In the genomic region with DNA sequence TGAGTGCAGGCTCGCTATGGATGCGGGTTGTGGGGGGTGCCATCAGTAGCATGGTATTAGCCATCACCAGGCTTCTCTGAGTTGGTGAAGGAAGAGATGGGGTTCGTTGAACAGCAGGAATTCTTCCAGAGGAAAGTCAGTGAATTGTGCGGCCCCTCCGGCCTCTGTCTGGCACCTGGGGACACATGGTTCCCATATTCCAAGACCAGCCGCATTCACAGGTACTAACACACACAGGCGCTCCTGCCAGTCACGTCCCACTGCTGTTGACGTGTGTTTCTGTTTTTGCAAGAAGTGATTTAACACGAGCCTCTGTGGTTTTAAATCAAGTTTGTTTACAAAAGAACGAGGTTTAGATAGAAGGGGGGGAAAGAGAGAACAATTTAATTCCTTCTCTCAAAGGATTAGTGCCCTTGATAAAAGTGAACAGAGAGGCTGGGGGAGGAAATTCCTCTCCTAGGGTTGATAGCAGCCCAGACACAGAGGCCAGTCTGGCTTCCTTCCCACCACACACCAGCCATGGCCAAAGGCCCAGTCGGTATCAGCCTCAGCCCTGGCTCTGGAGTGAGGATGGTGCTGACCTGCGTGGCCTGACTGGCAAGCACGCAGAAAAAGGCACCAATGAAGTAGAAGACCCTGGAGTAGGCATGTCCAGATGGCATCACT, we compare ENCODE assay signal across 1 cellular context.
TF ChIP-seq lines count a peak whose summit lies in the region.

No MANE protein-coding gene starts in this region.

TF ChIP-seq in H1, 55 proteins besides CTCF, POLR2A, EP300 and RAD21 (continued from another document):
- TF ChIP-seq TCF12 (IDR thresholded peaks at IDR 0.05; ENCODE audit: low read depth, low read length), result no peak
